17 cellular contexts compared by ENCODE assay signal in genomic region chr6:44820366-44821158, GRCh38.
"Had no signal": no experiment of that assay in that cellular context is flagged by ENCODE, and none has a peak within 500 bp of the region (broad histone marks: within the 10 kb centered on the region; RNA-seq: fewer than 3 reads in every experiment).

No MANE protein-coding gene starts in this region.

- H3K9me3 ChIP-seq: neutrophil, right atrium auricular region, thyroid gland, uterus had no signal

- H3K4me3 Mint-ChIP-seq: activated CD4-positive, alpha-beta memory T cell treated with anti-CD3 and anti-CD28 coated beads for 36 hours; activated T-cell treated with anti-CD3 and anti-CD28 coated beads, Interleukin-2, amount 50 U/mL, for 72 hours; naive thymus-derived CD8-positive, alpha-beta T cell; stimulated activated effector memory CD8-positive, alpha-beta T cell treated with anti-CD3 and anti-CD28 coated beads, Interleukin-12 subunit alpha, Interleukin-12 subunit beta, amount 100 ng/mL, for 72 hours had no signal

- H3K27me3 ChIP-seq: neutrophil, right atrium auricular region, thyroid gland, uterus had no signal

- H3K27ac Mint-ChIP-seq: activated CD4-positive, alpha-beta memory T cell treated with anti-CD3 and anti-CD28 coated beads for 36 hours; activated T-cell treated with anti-CD3 and anti-CD28 coated beads, Interleukin-2, amount 50 U/mL, for 72 hours; stimulated activated effector memory CD8-positive, alpha-beta T cell treated with anti-CD3 and anti-CD28 coated beads, Interleukin-12 subunit alpha, Interleukin-12 subunit beta, amount 100 ng/mL, for 72 hours had no signal

- ATAC-seq: activated T-cell treated with anti-CD3 and anti-CD28 coated beads, Interleukin-2, amount 50 U/mL, for 72 hours; naive thymus-derived CD8-positive, alpha-beta T cell; stimulated activated effector memory CD8-positive, alpha-beta T cell treated with anti-CD3 and anti-CD28 coated beads, Interleukin-12 subunit alpha, Interleukin-12 subunit beta, amount 100 ng/mL, for 72 hours had no signal

- H3K36me3 Mint-ChIP-seq: stimulated activated effector memory CD8-positive, alpha-beta T cell treated with anti-CD3 and anti-CD28 coated beads, Interleukin-12 subunit alpha, Interleukin-12 subunit beta, amount 100 ng/mL, for 72 hours had no signal

- H3K4me3 ChIP-seq: lung, right atrium auricular region, thyroid gland, uterus had no signal

- DNase-seq: activated CD4-positive, alpha-beta memory T cell treated with anti-CD3 and anti-CD28 coated beads for 36 hours; activated naive CD4-positive, alpha-beta T cell; activated T-cell treated with anti-CD3 and anti-CD28 coated beads, Interleukin-2, amount 50 U/mL, for 72 hours; caudate nucleus; cortex of kidney; effector memory CD4-positive, alpha-beta T cell; glutamatergic neuron; naive thymus-derived CD8-positive, alpha-beta T cell; small intestine; T-helper 9 cell; thyroid gland; uterus had no signal

- H3K27me3 Mint-ChIP-seq: activated CD4-positive, alpha-beta memory T cell treated with anti-CD3 and anti-CD28 coated beads for 36 hours; naive thymus-derived CD8-positive, alpha-beta T cell had no signal

- H3K36me3 ChIP-seq: neutrophil, right atrium auricular region, thyroid gland, uterus had no signal

- H3K9me3 Mint-ChIP-seq: stimulated activated effector memory CD8-positive, alpha-beta T cell treated with anti-CD3 and anti-CD28 coated beads, Interleukin-12 subunit alpha, Interleukin-12 subunit beta, amount 100 ng/mL, for 72 hours had no signal

- H3K27ac ChIP-seq: epithelial cell of prostate, neutrophil, right atrium auricular region, thyroid gland, uterus had no signal

- H3K4me1 ChIP-seq: right atrium auricular region, thyroid gland, uterus had no signal
